ENCODE assay signal across 1 cellular context in the genomic region with DNA sequence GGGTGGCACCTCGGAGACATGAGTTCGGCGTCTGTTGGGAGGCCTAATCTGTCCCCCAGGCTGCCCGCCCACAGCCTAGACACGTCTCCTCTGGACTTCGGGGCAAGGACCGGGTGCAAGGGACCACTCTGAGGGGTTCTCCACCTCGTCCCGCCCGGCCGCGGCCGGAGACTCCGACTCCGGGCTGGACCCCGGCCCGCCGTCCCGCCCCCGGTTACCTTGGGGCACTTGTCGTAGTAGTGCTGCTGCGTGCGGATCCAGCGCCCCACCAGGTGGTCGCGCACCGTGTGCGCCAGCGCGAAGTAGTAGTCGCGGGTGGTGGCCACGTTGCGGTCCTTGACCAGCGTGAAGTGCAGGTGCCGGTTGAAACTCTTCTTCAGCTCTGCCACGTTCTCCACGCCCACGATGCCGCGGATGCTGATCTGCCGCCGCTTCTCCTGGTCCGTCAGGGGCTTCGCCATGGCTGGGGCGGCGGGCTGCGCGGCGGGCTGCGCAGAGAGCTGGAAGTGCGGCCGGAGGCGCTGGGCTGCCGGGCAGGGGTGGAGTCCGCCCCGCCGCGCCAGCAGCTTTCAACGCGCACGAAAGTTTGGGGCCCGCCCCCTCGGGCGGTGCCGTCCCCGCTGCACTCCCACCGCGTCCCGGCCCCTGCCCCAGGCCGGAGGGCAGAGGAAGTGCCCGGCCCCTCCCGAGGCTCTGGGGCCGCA.
A peak's percentile ranks its signal among the peaks of the same experiment; 100 is the strongest.
TF ChIP-seq lines count a peak whose summit lies in the region.

Gene PYGL (minus strand): TSS at position 541 of the 704 bp plus-strand sequence. CDS start 80 bp downstream, at position 461.

TF ChIP-seq in IMR-90, 13 proteins besides CTCF, POLR2A, EP300 and RAD21 (continued from another document):
- TF ChIP-seq USF2 (IDR thresholded peaks at IDR 0.05; ENCODE audit: low read depth, low read length) (no peak), MAFK (IDR thresholded peaks at IDR 0.05; ENCODE audit: low read depth, low read length) (no peak), MAZ (IDR thresholded peaks at IDR 0.05; ENCODE audit: borderline replicate concordance, low read depth, low read length) (0 out of 2 replicates have a peak, but pooled peaks have one; percentile 26), BHLHE40 (IDR thresholded peaks at IDR 0.05; ENCODE audit: low read depth, low read length) (no peak), CEBPB (IDR thresholded peaks at IDR 0.05; ENCODE audit: low read depth, low read length) (no peak)
